8 cellular contexts compared by ENCODE assay signal in the genomic region with DNA sequence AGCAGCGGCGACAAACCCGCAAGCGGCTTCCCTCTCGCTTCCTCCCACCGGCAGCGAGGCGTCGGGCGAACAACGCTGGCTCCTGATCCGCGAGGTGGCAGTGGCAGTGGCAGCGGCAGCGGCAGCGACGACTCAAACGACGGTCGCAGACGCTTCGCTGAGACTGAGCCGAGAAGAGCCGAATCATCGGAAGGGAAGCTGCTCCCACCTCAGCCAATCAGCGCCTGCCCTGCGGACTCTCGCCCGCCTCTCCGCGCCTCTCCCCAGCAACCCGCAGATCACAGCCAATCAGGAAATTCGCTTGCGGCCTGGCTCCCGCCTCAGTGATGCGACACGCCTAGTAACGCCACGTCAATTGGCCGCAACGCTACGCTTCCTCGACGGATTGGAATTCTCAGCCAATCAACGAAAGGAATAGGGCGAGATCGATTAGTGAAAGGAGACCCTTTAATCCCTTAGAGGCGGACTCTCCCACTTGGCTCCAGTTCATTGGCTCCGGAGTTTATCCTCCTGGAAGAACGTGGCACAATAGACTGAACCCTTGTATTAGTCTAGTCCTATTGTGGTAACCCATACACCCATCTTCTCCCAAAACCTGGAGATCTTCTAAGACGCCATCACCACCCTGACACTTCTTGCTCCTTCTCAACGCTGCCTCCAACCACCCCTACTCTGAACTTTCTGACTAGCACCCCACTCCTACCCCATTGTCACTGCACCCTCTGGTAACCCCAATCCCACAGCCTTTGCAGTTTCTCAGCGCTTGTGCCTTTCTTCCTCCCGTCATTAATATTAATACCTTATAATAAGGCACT. TPM values are rescaled to one million over a fixed set of nuclear protein-coding genes. Genes with fewer than 3 reads are reported as not detected.
DNase-seq lines count a peak whose midpoint lies in the region; ATAC-seq and TF ChIP-seq lines count a peak whose summit lies in the region.

TSS of gene VCP (minus strand) at position 165 of the 815 bp plus-strand sequence. CDS start 272 bp downstream, outside the sequence.

- H3K4me1 Mint-ChIP-seq in WTC11, result peaks cover 25% of the 10 kb centered on the region

- WGBS in smooth muscle cell (ENCODE audit: low lambda C conversion rate), result 5% methylated on average over 54 of the region's 54 CpGs

- no peaks in the 10 kb centered on the region for H3K27me3 Mint-ChIP-seq in WTC11 (ENCODE audit: low read depth)

- H3K4me2 ChIP-seq in smooth muscle cell, result peak within 1 kb of the TSS; percentile 94

- peaks cover 67% of the 10 kb centered on the region for H3K36me3 Mint-ChIP-seq in WTC11

- POLR2A ChIA-PET in AG04450 (lab: Yijun Ruan, JAX), result interaction anchor here (0.6 to 2.6 kb wide), 21 partner anchors 8 to 278 kb away, joined by 3 to 18 read pairs (median 6); partner anchors contain the start of genes ATOSB, DNAJB5, STOML2 and UNC13B
- POLR2A ChIA-PET in WTC11 (lab: Charles Lee), result interaction anchor here (0.6 to 2.6 kb wide), 15 partner anchors 19 to 291 kb away, joined by 3 to 15 read pairs (median 6); partner anchors contain the start of genes ATOSB, DNAJB5, PIGO and STOML2

- peaks cover 6% of the 10 kb centered on the region for H3F3A ChIP-seq in smooth muscle cell (ENCODE audit: low read depth)

- H3K27ac ChIP-seq in AG04450 (ENCODE audit: low read depth, low read length) (peak within 1 kb of the TSS; percentile 100), smooth muscle cell (ENCODE audit: low read depth) (peak within 1 kb of the TSS; percentile 100)

- H3K9me3 Mint-ChIP-seq in WTC11, result no peaks in the 10 kb centered on the region

- H3K4me1 ChIP-seq in smooth muscle cell (ENCODE audit: low read depth), result peaks cover 22% of the 10 kb centered on the region

- peaks cover 54% of the 10 kb centered on the region for H3K79me2 ChIP-seq in smooth muscle cell (ENCODE audit: low read depth)

- CTCF ChIA-PET in AG04450 (lab: Charles Lee), result interaction anchor here (0.7 to 2.6 kb wide), 8 partner anchors 9 to 173 kb away, joined by 3 to 27 read pairs (median 5); partner anchors contain the start of genes ATOSB and PIGO
- CTCF ChIA-PET in WTC11 (lab: Charles Lee), result interaction anchor here (0.6 to 3.0 kb wide), 18 partner anchors 7 to 527 kb away, joined by 3 to 26 read pairs (median 6); partner anchors contain the start of genes ATOSB, DNAJB5, FANCG and PIGO

- H3K4me3 ChIP-seq in AG04450 (ENCODE audit: low read depth, low read length) (peak within 1 kb of the TSS; percentile 90), cardiac fibroblast (replicated peaks in 1 of 2; ENCODE audit: low read depth in 2 of 2, low read length in 2 of 2) (peak within 1 kb of the TSS; percentile 77 to 94), smooth muscle cell (peak within 1 kb of the TSS; percentile 100)

- TF ChIP-seq CTCF in AG04450 (IDR thresholded peaks at IDR 0.05; ENCODE audit: low read depth, low read length), result no peak
- TF ChIP-seq CTCF in WTC11 (IDR thresholded peaks at IDR 0.05), result no peak
- TF ChIP-seq CTCF in cardiac fibroblast (IDR thresholded peaks at IDR 0.05; ENCODE audit: low read depth, low read length), result no peak
- TF ChIP-seq CTCF in smooth muscle cell (IDR thresholded peaks at IDR 0.05; ENCODE audit: borderline replicate concordance, insufficient read depth, poor library complexity, severe bottlenecking), result no peak

- H3K9ac ChIP-seq in smooth muscle cell (ENCODE audit: low read depth), result peak within 1 kb of the TSS; percentile 100

- H3K4me3 Mint-ChIP-seq in WTC11, result peak within 1 kb of the TSS; percentile 93

- peak within 1 kb of the TSS; percentile 97 for H3K27ac Mint-ChIP-seq in WTC11

- no peaks in the 10 kb centered on the region for H3K36me3 ChIP-seq in smooth muscle cell (ENCODE audit: low read depth)

- H4K20me1 ChIP-seq in smooth muscle cell (ENCODE audit: low read depth), result peaks cover 47% of the 10 kb centered on the region

- ATAC-seq in GM18909 (IDR thresholded peaks at IDR 0.05; ENCODE audit: poor library complexity, unreplicated experiment), result peak; percentile 87
- ATAC-seq in HG03175 (IDR thresholded peaks at IDR 0.05; ENCODE audit: unreplicated experiment), result peak; percentile 83
- peak; percentile 89 for ATAC-seq in WTC11

- peak; percentile 98 for DNase-seq in AG04450 (ENCODE audit: low read depth, low spot score)
- DNase-seq in NCI-H226, result peak; percentile 91
- DNase-seq in WTC11 (ENCODE audit: low spot score), result peak; percentile 99
- DNase-seq in cardiac fibroblast (ENCODE audit: low read depth in 2 of 2), result peak; percentile 99
- DNase-seq in iPS-NIHi11 (ENCODE audit: low spot score), result peak; percentile 98
- peak; percentile 81 for DNase-seq in smooth muscle cell (lab: John Stamatoyannopoulos, UW; ENCODE audit: unreplicated experiment)

- H3K9me3 ChIP-seq in AG04450 (ENCODE audit: control insufficient read depth, insufficient read depth, low read length) (no peaks in the 10 kb centered on the region), smooth muscle cell (replicated peaks; ENCODE audit: low read depth) (no peaks in the 10 kb centered on the region)

- H2AFZ ChIP-seq in smooth muscle cell (ENCODE audit: low read depth), result peak within 1 kb of the TSS; percentile 70

- H3K27me3 ChIP-seq in AG04450 (ENCODE audit: control insufficient read depth, insufficient read depth, low read length), result no peaks in the 10 kb centered on the region
- H3K27me3 ChIP-seq in smooth muscle cell (ENCODE audit: low read depth), result peaks cover 4% of the 10 kb centered on the region

TF ChIP-seq in WTC11, 78 proteins besides CTCF, POLR2A, EP300 and RAD21 (continues in another document):
- TF ChIP-seq ZMAT4 (CRISPR knock-in tag; IDR thresholded peaks at IDR 0.05) (0 out of 2 replicates have a peak, but pooled peaks have one; percentile 11), ELF4 (CRISPR knock-in tag; IDR thresholded peaks at IDR 0.05; ENCODE audit: low read depth) (no peak), ZNF396 (CRISPR knock-in tag; IDR thresholded peaks at IDR 0.05; ENCODE audit: borderline replicate concordance) (no peak), ZNF219 (CRISPR knock-in tag; IDR thresholded peaks at IDR 0.05; ENCODE audit: borderline replicate concordance) (0 out of 2 replicates have a peak, but pooled peaks have one; percentile 4), ZNF532 (CRISPR knock-in tag; IDR thresholded peaks at IDR 0.05; ENCODE audit: borderline replicate concordance) (no peak)
- TF ChIP-seq, protein P1, sequence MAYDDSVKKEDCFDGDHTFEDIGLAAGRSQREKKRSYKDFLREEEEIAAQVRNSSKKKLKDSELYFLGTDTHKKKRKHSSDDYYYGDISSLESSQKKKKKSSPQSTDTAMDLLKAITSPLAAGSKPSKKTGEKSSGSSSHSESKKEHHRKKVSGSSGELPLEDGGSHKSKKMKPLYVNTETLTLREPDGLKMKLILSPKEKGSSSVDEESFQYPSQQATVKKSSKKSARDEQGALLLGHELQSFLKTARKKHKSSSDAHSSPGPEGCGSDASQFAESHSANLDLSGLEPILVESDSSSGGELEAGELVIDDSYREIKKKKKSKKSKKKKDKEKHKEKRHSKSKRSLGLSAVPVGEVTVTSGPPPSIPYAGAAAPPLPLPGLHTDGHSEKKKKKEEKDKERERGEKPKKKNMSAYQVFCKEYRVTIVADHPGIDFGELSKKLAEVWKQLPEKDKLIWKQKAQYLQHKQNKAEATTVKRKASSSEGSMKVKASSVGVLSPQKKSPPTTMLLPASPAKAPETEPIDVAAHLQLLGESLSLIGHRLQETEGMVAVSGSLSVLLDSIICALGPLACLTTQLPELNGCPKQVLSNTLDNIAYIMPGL (CRISPR knock-in tag; IDR thresholded peaks at IDR 0.05), result no peak; the same call in 1 of the 2 replicates

RNA-seq across cellular contexts. Expression of gene VCP, which starts in this region (rescaled TPM):
- polyA plus RNA-seq in AG04450 (2011; rRNA removed) (386 and 411 TPM in 2 replicates), smooth muscle cell (302 and 314 TPM in 2 replicates)
- 515 and 594 TPM in 2 replicates for polyA minus RNA-seq in AG04450 (2011; rRNA and poly(A)+ RNA removed)
- total RNA-seq in WTC11 (2021) (305 to 386 TPM (median 329 TPM) in 3 replicates), smooth muscle cell (207 and 234 TPM in 2 replicates)

Comparison
In these comparisons a context has a peak if more than half of its experiments do, and no peak if none do; other contexts are left out.
1. Peak in every context shown above with its lines: DNase-seq, ATAC-seq, H3K4me3 ChIP-seq and H3K27ac ChIP-seq.